In the genomic region with DNA sequence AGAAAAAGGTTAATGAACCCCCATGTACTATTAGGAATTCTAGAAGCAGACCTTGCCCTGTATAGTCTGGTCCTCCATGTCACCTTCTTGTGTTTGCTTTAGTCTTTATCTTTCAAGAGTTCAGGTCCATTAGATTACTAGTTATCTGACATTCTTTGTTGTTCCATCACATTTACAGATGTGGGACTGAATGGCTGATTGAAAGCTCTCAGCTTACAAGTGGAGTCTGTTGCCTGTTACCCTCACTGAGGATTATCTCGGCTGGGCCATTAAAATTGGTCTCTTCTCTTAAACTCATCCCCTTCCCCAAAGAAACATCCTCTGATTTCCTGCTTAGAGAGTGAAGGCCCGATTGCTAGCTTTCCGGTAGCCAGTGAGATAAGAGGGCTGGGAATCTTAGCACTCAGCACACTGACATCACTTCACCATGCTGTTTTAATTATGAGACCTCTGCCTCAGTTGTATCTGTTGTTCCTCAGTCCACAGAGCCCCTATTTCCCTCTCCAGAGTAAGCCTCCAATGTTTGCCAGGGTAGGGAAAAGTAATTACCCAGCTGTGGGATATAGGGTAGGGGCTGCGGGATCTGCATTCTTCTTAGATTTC, we compare ENCODE assay signal across 15 cellular contexts.
"Had no signal": no experiment of that assay in that cellular context is flagged by ENCODE, and none has a peak within 500 bp of the region (broad histone marks: within the 10 kb centered on the region; RNA-seq: fewer than 3 reads in every experiment).

No MANE protein-coding gene starts in this region.

- H3K27ac ChIP-seq: lower lobe of right lung, right atrium auricular region had no signal

- H3K4me1 ChIP-seq: lower lobe of right lung had no signal

- H3K27me3 ChIP-seq: neutrophil, right atrium auricular region had no signal

- H3K9me3 ChIP-seq: lower lobe of right lung, neutrophil had no signal

- DNase-seq: activated B cell treated with CpG ODN at 0.5 μM for 24 hours; activated CD4-positive, alpha-beta T cell treated with anti-CD3 and anti-CD28 coated beads, Interleukin-2, amount 50 U/mL, for 1 hour; activated naive CD4-positive, alpha-beta T cell treated with anti-CD3 and anti-CD28 coated beads, Interleukin-2, amount 50 U/mL, for 16 hours; activated T-cell treated with anti-CD3 and anti-CD28 coated beads, Interleukin-2, amount 50 U/mL, for 1 hour; cortex of kidney; effector memory CD8-positive, alpha-beta T cell; immature natural killer cell; left cardiac atrium; lower lobe of right lung; naive B cell; posterior cingulate gyrus; small intestine; trophoblast cell had no signal

- H3K4me3 ChIP-seq: lower lobe of right lung, right atrium auricular region had no signal
